In genomic region chr18:8835556-8835955, GRCh38 we compare ENCODE assay signal across 16 cellular contexts.
DNase-seq lines count a peak whose midpoint lies in the region; ATAC-seq and TF ChIP-seq lines count a peak whose summit lies in the region.
"Had no signal": no experiment of that assay in that cellular context is flagged by ENCODE, and none has a peak within 500 bp of the region (broad histone marks: within the 10 kb centered on the region; RNA-seq: fewer than 3 reads in every experiment).

No MANE protein-coding gene starts in this region.

- H3K9me3 ChIP-seq in A673 (ENCODE audit: low read depth, low read length, poor library complexity, severe bottlenecking) = no peaks in the 10 kb centered on the region

- H3K4me3 ChIP-seq in A673 (ENCODE audit: low read depth, low read length, poor library complexity, severe bottlenecking) = no peak overlapping the region

- DNase-seq in GM03348 (ENCODE audit: low spot score) (peak; percentile 77), NCI-H69 (lab: John Stamatoyannopoulos, UW) (peak; percentile 39), fibroblast of gingiva (ENCODE audit: low read depth) (peak; percentile 98), renal cortical epithelial cell (ENCODE audit: low read depth) (peak; percentile 47), NCI-H1417 (lab: John Stamatoyannopoulos, UW) (no peak), NCI-H2081 (lab: John Stamatoyannopoulos, UW) (no peak), A673 (ENCODE audit: low spot score) (no peak)
- DNase-seq: activated CD4-positive, alpha-beta T cell treated with anti-CD3 and anti-CD28 coated beads for 4 hours; HCEC 1CT; KBM-7; kidney glomerular epithelial cell; SIG-M5; stimulated activated CD4-positive, alpha-beta T cell treated with anti-CD3 and anti-CD28 coated beads, Interleukin-4, amount 100 ng/mL, for 1 hour; stimulated activated naive CD8-positive, alpha-beta T cell treated with anti-CD3 and anti-CD28 coated beads, Interleukin-15, Interleukin-2, amounts not matched to agents 100 U/mL and 50 U/mL, for 24 hours had no signal

- no TSS peak for BruUV-seq in A673 (replicated peaks; lab: Mats Ljungman, UMichigan)

- TF ChIP-seq CTCF in A673 (conservative IDR thresholded peaks at IDR 0.05; ENCODE audit: low read depth, low read length) = no peak

- ATAC-seq in GM19395 (IDR thresholded peaks at IDR 0.05; ENCODE audit: unreplicated experiment) = no peak
- ATAC-seq: esophagus mucosa; stimulated activated naive CD8-positive, alpha-beta T cell treated with anti-CD3 and anti-CD28 coated beads, Interleukin-15, Interleukin-2, amounts not matched to agents 100 U/mL and 50 U/mL, for 24 hours had no signal

- H3K27ac ChIP-seq in A673 (ENCODE audit: low read depth, low read length, poor library complexity, severe bottlenecking) = no peak overlapping the region

- CTCF ChIA-PET in A673 (lab: Charles Lee) = no interaction called here

- POLR2A ChIA-PET in A673 (lab: Charles Lee; ENCODE audit: low non-redundant PET) = no interaction called here

- no peaks in the 10 kb centered on the region for H3K36me3 ChIP-seq in A673 (ENCODE audit: insufficient read depth, low read length, poor library complexity, severe bottlenecking)

- H3K27me3 ChIP-seq in A673 (replicated peaks; ENCODE audit: insufficient read depth, low read depth, low read length, poor library complexity) = no peaks in the 10 kb centered on the region

- no peaks in the 10 kb centered on the region for H3K4me1 ChIP-seq in A673 (ENCODE audit: insufficient read depth, low read length, poor library complexity, severe bottlenecking)

- intact Hi-C loops in A673 (cut with micrococcal nuclease; ENCODE audit: unreplicated experiment) = no loop called here

Comparison
In these comparisons a context has a peak if more than half of its experiments do, and no peak if none do; other contexts are left out.
1. DNase-seq: peak in GM03348 (single experiment), NCI-H69 (single experiment), fibroblast of gingiva (single experiment) and renal cortical epithelial cell (single experiment); none in NCI-H1417 (0 of 3), NCI-H2081 (0 of 2) and A673 (single experiment).